In the genomic region with DNA sequence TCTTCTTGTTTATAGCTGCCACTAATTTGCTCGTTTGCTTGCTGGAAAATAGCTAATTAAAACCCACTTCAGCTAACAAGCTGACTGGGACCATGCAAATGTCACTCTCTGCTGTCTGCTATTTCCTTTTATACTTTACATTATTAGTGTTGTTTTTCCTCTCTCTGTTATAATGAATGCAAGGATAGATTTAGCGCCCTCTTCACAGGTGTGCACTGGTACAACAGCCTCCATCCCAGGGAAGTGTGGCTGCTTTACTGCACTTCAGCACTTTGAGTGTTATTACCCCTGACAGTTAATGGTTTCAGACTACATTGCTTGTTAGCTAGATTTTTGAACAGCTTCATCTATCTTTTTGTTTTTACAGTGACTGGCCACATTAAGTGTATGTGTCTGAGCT, we compare ENCODE assay signal across 1 cellular context.
TF ChIP-seq lines count a peak whose summit lies in the region.

No MANE protein-coding gene starts in this region.

TF ChIP-seq in GM23338, 12 proteins besides CTCF, POLR2A, EP300 and RAD21 (continued from another document):
- TF ChIP-seq, protein P1, sequence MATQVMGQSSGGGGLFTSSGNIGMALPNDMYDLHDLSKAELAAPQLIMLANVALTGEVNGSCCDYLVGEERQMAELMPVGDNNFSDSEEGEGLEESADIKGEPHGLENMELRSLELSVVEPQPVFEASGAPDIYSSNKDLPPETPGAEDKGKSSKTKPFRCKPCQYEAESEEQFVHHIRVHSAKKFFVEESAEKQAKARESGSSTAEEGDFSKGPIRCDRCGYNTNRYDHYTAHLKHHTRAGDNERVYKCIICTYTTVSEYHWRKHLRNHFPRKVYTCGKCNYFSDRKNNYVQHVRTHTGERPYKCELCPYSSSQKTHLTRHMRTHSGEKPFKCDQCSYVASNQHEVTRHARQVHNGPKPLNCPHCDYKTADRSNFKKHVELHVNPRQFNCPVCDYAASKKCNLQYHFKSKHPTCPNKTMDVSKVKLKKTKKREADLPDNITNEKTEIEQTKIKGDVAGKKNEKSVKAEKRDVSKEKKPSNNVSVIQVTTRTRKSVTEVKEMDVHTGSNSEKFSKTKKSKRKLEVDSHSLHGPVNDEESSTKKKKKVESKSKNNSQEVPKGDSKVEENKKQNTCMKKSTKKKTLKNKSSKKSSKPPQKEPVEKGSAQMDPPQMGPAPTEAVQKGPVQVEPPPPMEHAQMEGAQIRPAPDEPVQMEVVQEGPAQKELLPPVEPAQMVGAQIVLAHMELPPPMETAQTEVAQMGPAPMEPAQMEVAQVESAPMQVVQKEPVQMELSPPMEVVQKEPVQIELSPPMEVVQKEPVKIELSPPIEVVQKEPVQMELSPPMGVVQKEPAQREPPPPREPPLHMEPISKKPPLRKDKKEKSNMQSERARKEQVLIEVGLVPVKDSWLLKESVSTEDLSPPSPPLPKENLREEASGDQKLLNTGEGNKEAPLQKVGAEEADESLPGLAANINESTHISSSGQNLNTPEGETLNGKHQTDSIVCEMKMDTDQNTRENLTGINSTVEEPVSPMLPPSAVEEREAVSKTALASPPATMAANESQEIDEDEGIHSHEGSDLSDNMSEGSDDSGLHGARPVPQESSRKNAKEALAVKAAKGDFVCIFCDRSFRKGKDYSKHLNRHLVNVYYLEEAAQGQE (IDR thresholded peaks at IDR 0.05; ENCODE audit: unreplicated experiment) = no peak
- no peak for TF ChIP-seq JUNB (IDR thresholded peaks at IDR 0.05; ENCODE audit: unreplicated experiment)
- no peak for TF ChIP-seq EZH2phosphoT487 (IDR thresholded peaks at IDR 0.05; ENCODE audit: unreplicated experiment)
- no peak for TF ChIP-seq STAT1 (IDR thresholded peaks at IDR 0.05; ENCODE audit: unreplicated experiment)
- no peak for TF ChIP-seq ZNF331 (CRISPR knock-in tag; IDR thresholded peaks at IDR 0.05; ENCODE audit: low read depth)
- TF ChIP-seq, protein P2, sequence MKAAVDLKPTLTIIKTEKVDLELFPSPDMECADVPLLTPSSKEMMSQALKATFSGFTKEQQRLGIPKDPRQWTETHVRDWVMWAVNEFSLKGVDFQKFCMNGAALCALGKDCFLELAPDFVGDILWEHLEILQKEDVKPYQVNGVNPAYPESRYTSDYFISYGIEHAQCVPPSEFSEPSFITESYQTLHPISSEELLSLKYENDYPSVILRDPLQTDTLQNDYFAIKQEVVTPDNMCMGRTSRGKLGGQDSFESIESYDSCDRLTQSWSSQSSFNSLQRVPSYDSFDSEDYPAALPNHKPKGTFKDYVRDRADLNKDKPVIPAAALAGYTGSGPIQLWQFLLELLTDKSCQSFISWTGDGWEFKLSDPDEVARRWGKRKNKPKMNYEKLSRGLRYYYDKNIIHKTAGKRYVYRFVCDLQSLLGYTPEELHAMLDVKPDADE (IDR thresholded peaks at IDR 0.05) = no peak
- no peak for TF ChIP-seq EZH2 (IDR thresholded peaks at IDR 0.05; ENCODE audit: low read depth, unreplicated experiment)
